8 cellular contexts compared by ENCODE assay signal in the genomic region with DNA sequence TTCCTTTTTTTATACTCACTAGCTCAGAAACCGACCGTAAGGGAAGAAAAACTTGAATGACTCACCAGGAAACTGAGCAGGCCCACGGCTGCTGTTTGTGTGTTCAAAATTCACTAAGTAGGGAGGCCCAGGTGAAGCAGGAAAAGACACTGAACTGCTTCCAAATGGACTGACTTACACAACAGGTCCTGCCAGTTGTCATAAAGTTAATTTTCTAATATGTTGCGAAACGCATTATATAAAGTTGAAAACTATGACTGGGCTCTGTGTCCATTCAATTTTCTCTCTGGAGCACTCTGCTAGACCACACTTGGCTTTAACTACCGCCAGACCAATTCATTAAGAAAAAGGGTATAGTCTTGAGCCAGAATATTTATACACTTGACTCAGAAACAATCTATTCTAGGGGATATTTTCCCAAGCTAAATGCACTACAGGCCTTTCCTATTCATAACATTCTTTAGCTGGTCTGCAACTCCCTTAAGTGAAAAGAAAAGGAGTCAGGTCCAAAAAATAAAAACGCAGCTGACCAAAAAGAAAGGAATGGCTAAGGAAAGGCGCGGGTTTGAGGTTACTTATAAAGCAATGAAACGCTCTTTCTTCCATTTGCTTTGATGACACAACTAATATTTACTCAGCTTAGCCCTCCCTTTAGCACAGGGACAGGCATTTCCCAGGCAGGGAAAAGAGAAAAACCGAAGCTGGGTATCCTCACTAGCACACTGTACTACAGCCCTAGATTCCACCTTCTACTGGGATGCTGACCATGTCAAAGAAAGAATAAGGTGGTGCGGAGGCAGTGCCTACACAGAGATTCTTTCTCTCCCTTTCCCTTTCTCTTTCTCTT.
DNase-seq lines count a peak whose midpoint lies in the region; ATAC-seq and TF ChIP-seq lines count a peak whose summit lies in the region.
"Had no signal": no experiment of that assay in that cellular context is flagged by ENCODE, and none has a peak within 500 bp of the region (broad histone marks: within the 10 kb centered on the region; RNA-seq: fewer than 3 reads in every experiment).

No MANE protein-coding gene starts in this region.

- H3K4me3 ChIP-seq in mammary epithelial cell (replicated peaks in 1 of 3; ENCODE audit: insufficient read depth in 1 of 3, low read depth in 2 of 3, low read length in 3 of 3) (peak overlapping the region in 1 of 3 experiments; percentile 26), left lung (no peak overlapping the region), WERI-Rb-1 (ENCODE audit: low read depth, low read length) (no peak overlapping the region)

- peak overlapping the region; percentile 87 for H2AFZ ChIP-seq in mammary epithelial cell (ENCODE audit: low read depth, low read length)

- H3K4me3 Mint-ChIP-seq in type B pancreatic cell, result no peak overlapping the region

- no peaks in the 10 kb centered on the region for H3K36me3 ChIP-seq in mammary epithelial cell (ENCODE audit: insufficient read depth, low read length)
- H3K36me3 ChIP-seq in left lung, result no peaks in the 10 kb centered on the region
- no peaks in the 10 kb centered on the region for H3K36me3 ChIP-seq in WERI-Rb-1

- intact Hi-C loops in mammary epithelial cell (cut with micrococcal nuclease), result loop anchor here (10.0 kb wide), 1 partner anchor 305 kb away; no protein-coding TSS in a partner anchor
- intact Hi-C loops in left lung (cut with DNase I), result no loop called here

- DNase-seq in HT-29 (ENCODE audit: low spot score), result peak; percentile 82
- DNase-seq in mammary epithelial cell, result peak; percentile 95
- DNase-seq in left lung, result peak in 1 of 2 donors; percentile 38
- DNase-seq in type B pancreatic cell (ENCODE audit: extremely low spot score, unreplicated experiment), result no peak
- no peak for DNase-seq in activated CD8-positive, alpha-beta memory T cell treated with anti-CD3 and anti-CD28 coated beads, Interleukin-2, amount 50 U/mL, for 4 hours
- no peak for DNase-seq in WERI-Rb-1
- DNase-seq: activated effector memory CD4-positive, alpha-beta T cell treated with Interleukin-2 at 50 U/mL for 16 hours had no signal

- no peaks in the 10 kb centered on the region for H3K9me3 ChIP-seq in mammary epithelial cell (replicated peaks; ENCODE audit: insufficient read depth, low read length)
- no peaks in the 10 kb centered on the region for H3K9me3 ChIP-seq in left lung
- H3K9me3 ChIP-seq in WERI-Rb-1 (ENCODE audit: severe bottlenecking), result no peaks in the 10 kb centered on the region

- H3K4me2 ChIP-seq in mammary epithelial cell (ENCODE audit: insufficient read depth, low read depth, low read length), result peak overlapping the region; percentile 80

- H3K79me2 ChIP-seq in mammary epithelial cell (ENCODE audit: insufficient read depth, low read length), result no peaks in the 10 kb centered on the region

- no TSS peak for BruUV-seq in mammary epithelial cell (replicated peaks; lab: Mats Ljungman, UMichigan)

- TF ChIP-seq CTCF in mammary epithelial cell (conservative IDR thresholded peaks at IDR 0.05 in 1 of 2, IDR thresholded peaks at IDR 0.05 in 1 of 2; ENCODE audit: extremely low read depth in 1 of 2, insufficient read depth in 1 of 2, low read depth in 1 of 2, low read length in 2 of 2) (no peak), left lung (IDR thresholded peaks at IDR 0.05) (no peak), type B pancreatic cell (conservative IDR thresholded peaks at IDR 0.05) (no peak), WERI-Rb-1 (IDR thresholded peaks at IDR 0.05; ENCODE audit: low read depth, low read length) (no peak)

- H3K9ac ChIP-seq in mammary epithelial cell (ENCODE audit: insufficient read depth, low read length), result no peak overlapping the region

- H3K4me1 ChIP-seq in mammary epithelial cell (ENCODE audit: insufficient read depth, low read length) (peaks cover 15% of the 10 kb centered on the region), left lung (peaks cover 0 to 3% of the 10 kb centered on the region in 2 donors)

- H3K9me3 Mint-ChIP-seq in type B pancreatic cell, result no peaks in the 10 kb centered on the region

- no peaks in the 10 kb centered on the region for H3K27me3 Mint-ChIP-seq in type B pancreatic cell

- no peaks in the 10 kb centered on the region for H4K20me1 ChIP-seq in mammary epithelial cell (ENCODE audit: insufficient read depth, low read length)

- H3K4me1 Mint-ChIP-seq in type B pancreatic cell (ENCODE audit: unreplicated experiment), result peaks cover 14% of the 10 kb centered on the region

- 22% methylated on average over 12 of the region's 12 CpGs for WGBS in mammary epithelial cell (ENCODE audit: low coverage, missing lambda C conversion rate)

- CTCF ChIA-PET in mammary epithelial cell (lab: Charles Lee; ENCODE audit: low non-redundant PET), result interaction anchor here (0.6 to 0.7 kb wide), 3 partner anchors 12 to 900 kb away, joined by 3 to 4 read pairs (median 4); no protein-coding TSS in a partner anchor

- H3K27ac ChIP-seq in mammary epithelial cell (ENCODE audit: insufficient read depth, low read depth, low read length) (peak overlapping the region; percentile 72), left lung (peak overlapping the region in 1 of 2 donors; percentile 23), WERI-Rb-1 (no peak overlapping the region)

- peak overlapping the region; percentile 33 for H3K27ac Mint-ChIP-seq in type B pancreatic cell

- H3K27me3 ChIP-seq in mammary epithelial cell (ENCODE audit: insufficient read depth, low read length) (no peaks in the 10 kb centered on the region), left lung (no peaks in the 10 kb centered on the region), WERI-Rb-1 (ENCODE audit: insufficient read depth, low read depth, severe bottlenecking) (no peaks in the 10 kb centered on the region)

- dilution Hi-C loops in mammary epithelial cell (cut with HindIII; ENCODE audit: low sequenced_read_pairs), result no loop called here

- in situ Hi-C loops in mammary epithelial cell (cut with MboI; ENCODE audit: low sequenced_read_pairs in 2 of 2), result no loop called here

- H3K36me3 Mint-ChIP-seq in type B pancreatic cell, result no peaks in the 10 kb centered on the region

- ATAC-seq in left lung (peak; percentile 97), GM18873 (IDR thresholded peaks at IDR 0.05; ENCODE audit: low FRiP score, unreplicated experiment) (no peak)

Comparison
In these comparisons a context has a peak if more than half of its experiments do, and no peak if none do; other contexts are left out.
1. DNase-seq: peak in HT-29 (single experiment) and mammary epithelial cell (single experiment); none in type B pancreatic cell (single experiment), activated CD8-positive, alpha-beta memory T cell treated with anti-CD3 and anti-CD28 coated beads, Interleukin-2, amount 50 U/mL, for 4 hours (single experiment) and WERI-Rb-1 (single experiment).